Comparison of ENCODE assay signal across 1 cellular context in the genomic region with DNA sequence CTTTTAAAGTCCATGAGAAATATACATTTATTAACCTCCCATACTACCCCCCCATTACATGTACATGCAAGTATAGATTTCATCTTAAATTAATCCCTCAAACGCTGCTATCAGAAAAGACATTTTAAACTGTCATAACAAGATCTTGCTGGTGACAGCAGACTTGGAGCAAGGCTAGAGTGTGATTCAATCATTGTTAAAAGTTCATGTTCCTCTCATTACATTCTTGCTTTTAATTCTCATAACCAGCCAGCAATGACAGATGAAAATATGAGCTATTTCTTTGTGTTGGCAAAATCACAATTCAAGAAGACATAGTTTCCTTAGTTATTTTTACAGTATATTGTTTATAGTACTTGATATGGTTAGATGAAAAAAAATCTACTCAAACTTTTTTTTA.
TF ChIP-seq lines count a peak whose summit lies in the region.

No MANE protein-coding gene starts in this region.

TF ChIP-seq in IMR-90, 13 proteins besides CTCF, POLR2A, EP300 and RAD21:
- TF ChIP-seq FOS (IDR thresholded peaks at IDR 0.05; ENCODE audit: low read depth, low read length) (no peak), BHLHE40 (IDR thresholded peaks at IDR 0.05; ENCODE audit: low read depth, low read length) (no peak), RCOR1 (IDR thresholded peaks at IDR 0.05; ENCODE audit: insufficient replicate concordance, low read length) (no peak), SMC3 (IDR thresholded peaks at IDR 0.05; ENCODE audit: low read depth, low read length) (no peak)
- TF ChIP-seq, protein P1, sequence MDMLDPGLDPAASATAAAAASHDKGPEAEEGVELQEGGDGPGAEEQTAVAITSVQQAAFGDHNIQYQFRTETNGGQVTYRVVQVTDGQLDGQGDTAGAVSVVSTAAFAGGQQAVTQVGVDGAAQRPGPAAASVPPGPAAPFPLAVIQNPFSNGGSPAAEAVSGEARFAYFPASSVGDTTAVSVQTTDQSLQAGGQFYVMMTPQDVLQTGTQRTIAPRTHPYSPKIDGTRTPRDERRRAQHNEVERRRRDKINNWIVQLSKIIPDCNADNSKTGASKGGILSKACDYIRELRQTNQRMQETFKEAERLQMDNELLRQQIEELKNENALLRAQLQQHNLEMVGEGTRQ (IDR thresholded peaks at IDR 0.05; ENCODE audit: low read depth, low read length) = no peak
